In the genomic region with DNA sequence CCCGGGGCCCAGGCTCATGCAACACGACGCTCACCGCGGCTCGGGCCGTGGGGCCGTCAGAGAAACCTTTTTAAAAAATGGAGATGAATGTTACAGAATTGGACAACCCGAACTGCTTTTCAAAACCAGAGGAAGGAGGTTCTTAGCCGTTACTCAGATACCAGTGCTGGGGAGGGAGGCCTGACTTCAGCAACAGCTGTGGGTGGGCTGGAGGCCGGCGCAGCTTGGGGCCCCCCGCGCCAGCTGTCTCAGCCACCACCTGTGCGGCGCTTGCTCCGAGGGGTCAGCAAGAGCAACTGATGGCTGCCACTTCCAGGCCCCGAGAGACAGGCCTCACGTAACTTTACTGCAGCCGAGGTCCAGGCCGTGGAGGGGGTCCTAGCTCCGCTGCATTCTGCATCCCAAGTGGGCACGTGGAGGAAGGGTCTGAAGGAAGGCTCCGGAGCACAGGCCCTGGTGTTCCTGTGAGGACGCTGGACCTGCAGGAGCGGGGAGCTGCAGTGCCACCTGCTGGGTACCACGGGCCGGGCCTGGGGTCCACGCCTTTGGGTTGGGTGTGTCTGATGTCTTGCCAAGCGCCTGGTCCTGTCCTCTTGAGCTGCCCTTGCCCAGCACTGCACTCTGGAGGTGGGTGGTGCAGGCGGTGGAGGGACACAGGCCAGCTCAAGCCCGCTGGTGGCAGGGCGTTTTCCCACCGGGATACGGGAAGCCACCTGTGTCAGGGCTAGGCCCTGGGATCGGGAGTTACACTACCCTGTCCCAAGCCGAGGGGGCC, we compare ENCODE assay signal across 1 cellular context.
A peak's percentile ranks its signal among the peaks of the same experiment; 100 is the strongest.
TF ChIP-seq lines count a peak whose summit lies in the region.

No MANE protein-coding gene starts in this region.

TF ChIP-seq in K562, 482 proteins besides CTCF, POLR2A, EP300 and RAD21 (continued from another document):
- no peak for TF ChIP-seq TFAM (CRISPR knock-in tag; conservative IDR thresholded peaks at IDR 0.05)
- no peak for TF ChIP-seq ATF1 (CRISPR knock-in tag; IDR thresholded peaks at IDR 0.05)
- TF ChIP-seq ATF1 (tag; IDR thresholded peaks at IDR 0.05), result no peak
- no peak for TF ChIP-seq BCLAF1 (IDR thresholded peaks at IDR 0.05; ENCODE audit: borderline replicate concordance in 1 of 2, control insufficient read depth in 1 of 2, low read depth in 2 of 2, low read length in 1 of 2)
- TF ChIP-seq TEAD4 (IDR thresholded peaks at IDR 0.05; ENCODE audit: low read length), result no peak
- TF ChIP-seq TEAD4 (CRISPR knock-in tag; IDR thresholded peaks at IDR 0.05; ENCODE audit: borderline replicate concordance), result 0 out of 2 replicates have a peak, but pooled peaks have one; percentile 12
- no peak for TF ChIP-seq SNIP1 (IDR thresholded peaks at IDR 0.05; ENCODE audit: low read depth)
